In the genomic region with DNA sequence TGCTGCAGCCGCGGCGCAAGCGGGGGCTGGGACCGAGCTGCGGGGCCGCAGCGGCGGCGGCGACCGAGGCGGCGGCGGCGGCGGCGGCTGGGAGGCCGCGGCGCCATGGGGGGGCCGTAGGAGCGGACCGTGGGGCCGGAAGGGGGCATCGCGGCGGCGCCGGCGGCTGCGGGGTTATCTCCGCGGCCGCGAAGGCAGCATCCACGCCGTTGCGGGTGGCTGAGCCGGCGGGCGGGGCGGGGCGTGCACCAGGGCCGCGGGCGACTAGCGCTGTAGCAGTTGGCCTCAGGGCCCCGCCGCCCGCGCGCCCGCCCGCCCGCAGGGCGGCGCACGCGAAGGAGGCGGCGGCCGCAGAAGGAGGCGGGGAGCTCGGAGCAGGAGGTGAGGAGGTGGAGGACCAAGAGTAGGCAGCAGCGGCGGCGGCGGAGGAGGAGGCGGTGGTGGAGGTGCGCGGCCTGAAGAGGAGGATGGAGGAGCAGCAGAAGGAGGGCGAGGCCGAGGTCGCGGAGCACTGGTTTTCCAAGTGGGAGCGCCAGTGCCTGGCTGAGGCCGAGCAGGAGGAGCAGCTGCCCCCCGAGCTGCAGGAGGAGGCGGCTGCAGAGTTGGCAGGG, we compare ENCODE assay signal across 8 cellular contexts.
DNase-seq lines count a peak whose midpoint lies in the region; ATAC-seq and TF ChIP-seq lines count a peak whose summit lies in the region.

No MANE protein-coding gene starts in this region.

- no peak for TF ChIP-seq CTCF in nephron progenitor cell (IDR thresholded peaks at IDR 0.05)

- H3K9me3 ChIP-seq in esophagus (ENCODE audit: control insufficient read depth in 2 of 2, insufficient read depth in 1 of 2, low read depth in 1 of 2, low read length in 1 of 2): peaks cover 0 to 3% of the 10 kb centered on the region in 2 donors

- peaks cover 3 to 5% of the 10 kb centered on the region in 2 donors for H3K27me3 ChIP-seq in esophagus (ENCODE audit: control insufficient read depth in 1 of 2, insufficient read depth in 2 of 2, low read length in 2 of 2)

- H3K9me3 Mint-ChIP-seq in nephron progenitor cell: no peaks in the 10 kb centered on the region

- H3K27ac ChIP-seq in esophagus (ENCODE audit: low read depth in 2 of 2, low read length in 1 of 2): no peak overlapping the region

- peaks cover 7% of the 10 kb centered on the region for H3K27me3 Mint-ChIP-seq in nephron progenitor cell (ENCODE audit: low read depth, poor library complexity)

- ATAC-seq in GM18505 (IDR thresholded peaks at IDR 0.05; ENCODE audit: unreplicated experiment) (peak; percentile 85), HG02884 (IDR thresholded peaks at IDR 0.05; ENCODE audit: unreplicated experiment) (peak; percentile 70), HG02852 (IDR thresholded peaks at IDR 0.05; ENCODE audit: unreplicated experiment) (no peak)

- H3K4me3 Mint-ChIP-seq in nephron progenitor cell: peak overlapping the region; percentile 80

- H3K27ac Mint-ChIP-seq in nephron progenitor cell: no peak overlapping the region

- DNase-seq in activated CD4-positive, alpha-beta T cell treated with anti-CD3 and anti-CD28 coated beads, Interleukin-2, amount 50 U/mL, for 4 hours: peak; percentile 1 to 8
- DNase-seq in nephron progenitor cell (peak; percentile 71), HuH-7 (ENCODE audit: low spot score) (no peak), NCI-H1694 treated with DMSO at 0.1 percent for 48 hours (lab: John Stamatoyannopoulos, UW) (no peak)

- H3K4me3 ChIP-seq in esophagus (ENCODE audit: low read depth in 1 of 2, low read length in 2 of 2): peak overlapping the region; percentile 28 to 39

- H3K4me1 ChIP-seq in esophagus (ENCODE audit: control insufficient read depth in 2 of 2, insufficient read depth in 2 of 2, low read length in 1 of 2): peaks cover 0 to 6% of the 10 kb centered on the region in 2 donors

- H3K4me1 Mint-ChIP-seq in nephron progenitor cell: peaks cover 34% of the 10 kb centered on the region

- H3K36me3 ChIP-seq in esophagus (ENCODE audit: control insufficient read depth in 2 of 2, insufficient read depth in 2 of 2, low read length in 1 of 2): no peaks in the 10 kb centered on the region

- WGBS in esophagus, 2 donors: 2 to 27% methylated on average over 55 to 80 of the region's 80 CpGs

- H3K36me3 Mint-ChIP-seq in nephron progenitor cell (ENCODE audit: low read depth): no peaks in the 10 kb centered on the region

- TF ChIP-seq POLR2A in GM18505 (IDR thresholded peaks at IDR 0.05; ENCODE audit: borderline replicate concordance, extremely low read depth, insufficient read depth, insufficient read length): no peak

Comparison
In these comparisons a context has a peak if more than half of its experiments do, and no peak if none do; other contexts are left out.
1. DNase-seq: peak in activated CD4-positive, alpha-beta T cell treated with anti-CD3 and anti-CD28 coated beads, Interleukin-2, amount 50 U/mL, for 4 hours (2 of 2) and nephron progenitor cell (single experiment); none in HuH-7 (single experiment) and NCI-H1694 treated with DMSO at 0.1 percent for 48 hours (single experiment).